Comparison of ENCODE assay signal across 16 cellular contexts in genomic region chr5:78492216-78492615, GRCh38.
DNase-seq lines count a peak whose midpoint lies in the region; ATAC-seq and TF ChIP-seq lines count a peak whose summit lies in the region.
"Had no signal": no experiment of that assay in that cellular context is flagged by ENCODE, and none has a peak within 500 bp of the region (broad histone marks: within the 10 kb centered on the region; RNA-seq: fewer than 3 reads in every experiment).

No MANE protein-coding gene starts in this region.

- no peak overlapping the region for H3K4me3 ChIP-seq in lower leg skin (ENCODE audit: low read depth, poor library complexity, severe bottlenecking)
- H3K4me3 ChIP-seq: GM23248 had no signal

- 54 to 68% methylated on average over 2 of the region's 2 CpGs for WGBS in lower leg skin, 2 donors

- no peak for DNase-seq in GM10266 (ENCODE audit: extremely low spot score)
- no peak for DNase-seq in WTC11 (ENCODE audit: low spot score)
- DNase-seq in neural crest cell (ENCODE audit: low read depth, low spot score) = no peak
- DNase-seq in lower leg skin (ENCODE audit: low spot score in 2 of 2) = no peak
- DNase-seq: ACHN, AML-193, GM23248, MM.1S, NCI-H187, NCI-H774, SHP77 treated with DMSO at 0.1 percent for 48 hours had no signal

- POLR2A ChIA-PET in WTC11 (lab: Charles Lee) = no interaction called here

- TF ChIP-seq CTCF in GM10266 (IDR thresholded peaks at IDR 0.05; ENCODE audit: control insufficient read depth, insufficient read depth, low read depth, missing control alignments) = peak; percentile 11
- no peak for TF ChIP-seq CTCF in WTC11 (IDR thresholded peaks at IDR 0.05)
- no peak for TF ChIP-seq CTCF in neural crest cell (conservative IDR thresholded peaks at IDR 0.05)
- TF ChIP-seq CTCF in lower leg skin (IDR thresholded peaks at IDR 0.05) = no peak

- no peaks in the 10 kb centered on the region for H3K27me3 Mint-ChIP-seq in WTC11 (ENCODE audit: low read depth)
- no peaks in the 10 kb centered on the region for H3K27me3 Mint-ChIP-seq in neural crest cell (ENCODE audit: low read depth)

- CTCF ChIA-PET in WTC11 (lab: Charles Lee) = interaction anchor here (1.1 to 1.5 kb wide), 2 partner anchors 172 to 192 kb away, joined by 3 read pairs; no protein-coding TSS in a partner anchor

- no peaks in the 10 kb centered on the region for H3K9me3 Mint-ChIP-seq in WTC11
- no peaks in the 10 kb centered on the region for H3K9me3 Mint-ChIP-seq in neural crest cell
- H3K9me3 Mint-ChIP-seq: T-helper 1 cell treated with Interleukin-12 subunit alpha and Interleukin-12 subunit beta and Interleukin-4 antibody, amounts not matched to agents 30 μg/mL and 1 μg/mL, for 36 hours had no signal

- intact Hi-C loops in lower leg skin (cut with DNase I; ENCODE audit: low total_unique reads) = no loop called here

- peak overlapping the region; percentile 62; the same call in 1 of the 2 replicates for H3K27ac Mint-ChIP-seq in WTC11
- H3K27ac Mint-ChIP-seq in neural crest cell (ENCODE audit: unreplicated experiment) = peak overlapping the region; percentile 53
- H3K27ac Mint-ChIP-seq: T-helper 1 cell treated with Interleukin-12 subunit alpha and Interleukin-12 subunit beta and Interleukin-4 antibody, amounts not matched to agents 30 μg/mL and 1 μg/mL, for 36 hours had no signal

- H3K36me3 Mint-ChIP-seq in WTC11 (peaks cover 34% of the 10 kb centered on the region), neural crest cell (ENCODE audit: low read depth) (peaks cover 17% of the 10 kb centered on the region)

- 0 out of 2 replicates have a peak, but pooled peaks have one; percentile 2 for TF ChIP-seq RAD21 in Ishikawa (IDR thresholded peaks at IDR 0.05; ENCODE audit: low read depth)

- TF ChIP-seq POLR2A in lower leg skin (IDR thresholded peaks at IDR 0.05) = no peak

- H3K4me1 Mint-ChIP-seq in WTC11 = peaks cover 39% of the 10 kb centered on the region
- H3K4me1 Mint-ChIP-seq in neural crest cell = peaks cover 35% of the 10 kb centered on the region

- no peak for TF ChIP-seq EP300 in Ishikawa (IDR thresholded peaks at IDR 0.05; ENCODE audit: borderline replicate concordance)

- no peak overlapping the region for H3K4me3 Mint-ChIP-seq in WTC11
- no peak overlapping the region for H3K4me3 Mint-ChIP-seq in neural crest cell
- H3K4me3 Mint-ChIP-seq: T-helper 1 cell treated with Interleukin-12 subunit alpha and Interleukin-12 subunit beta and Interleukin-4 antibody, amounts not matched to agents 30 μg/mL and 1 μg/mL, for 36 hours had no signal

- ATAC-seq in WTC11 (no peak), HG03439 (IDR thresholded peaks at IDR 0.05; ENCODE audit: unreplicated experiment) (no peak), HG03039 (IDR thresholded peaks at IDR 0.05; ENCODE audit: unreplicated experiment) (no peak)
- ATAC-seq: HepG2 had no signal

TF ChIP-seq in Ishikawa, 13 proteins besides CTCF, POLR2A, EP300 and RAD21:
- TF ChIP-seq USF1 (IDR thresholded peaks at IDR 0.05) (no peak), TCF12 (IDR thresholded peaks at IDR 0.05; ENCODE audit: low read depth) (no peak), FOXM1 (IDR thresholded peaks at IDR 0.05; ENCODE audit: borderline replicate concordance, low read depth) (no peak), REST (IDR thresholded peaks at IDR 0.05; ENCODE audit: low read depth) (no peak), NFIC (IDR thresholded peaks at IDR 0.05) (no peak), TAF1 (IDR thresholded peaks at IDR 0.05; ENCODE audit: low read depth) (no peak), CEBPB (IDR thresholded peaks at IDR 0.05) (no peak), YY1 (IDR thresholded peaks at IDR 0.05; ENCODE audit: low read depth) (no peak), ZBTB7A (IDR thresholded peaks at IDR 0.05; ENCODE audit: low read depth) (no peak), TEAD4 (IDR thresholded peaks at IDR 0.05) (no peak), MAX (IDR thresholded peaks at IDR 0.05) (no peak)

TF ChIP-seq in WTC11, 78 proteins besides CTCF, POLR2A, EP300 and RAD21 (continues in another document):
- TF ChIP-seq RORB (CRISPR knock-in tag; IDR thresholded peaks at IDR 0.05) (no peak), ZNF121 (CRISPR knock-in tag; IDR thresholded peaks at IDR 0.05) (no peak), ARID4B (CRISPR knock-in tag; IDR thresholded peaks at IDR 0.05; ENCODE audit: borderline replicate concordance) (no peak), NFATC4 (CRISPR knock-in tag; IDR thresholded peaks at IDR 0.05) (no peak), RELA (CRISPR knock-in tag; IDR thresholded peaks at IDR 0.05; ENCODE audit: borderline replicate concordance) (no peak), ZNF138 (CRISPR knock-in tag; conservative IDR thresholded peaks at IDR 0.05) (no peak), E2F1 (CRISPR knock-in tag; IDR thresholded peaks at IDR 0.05) (no peak), ETV6 (CRISPR knock-in tag; IDR thresholded peaks at IDR 0.05) (no peak), ZSCAN18 (CRISPR knock-in tag; IDR thresholded peaks at IDR 0.05) (no peak), FOXP4 (CRISPR knock-in tag; IDR thresholded peaks at IDR 0.05) (no peak), FOXP1 (CRISPR knock-in tag; IDR thresholded peaks at IDR 0.05; ENCODE audit: borderline replicate concordance) (no peak)
